Comparison of ENCODE assay signal across 26 cellular contexts in genomic region chr10:71529203-71529537, GRCh38.
"Had no signal": no experiment of that assay in that cellular context is flagged by ENCODE, and none has a peak within 500 bp of the region (broad histone marks: within the 10 kb centered on the region; RNA-seq: fewer than 3 reads in every experiment).

No MANE protein-coding gene starts in this region.

- DNase-seq: activated CD4-positive, alpha-beta memory T cell treated with anti-CD3 and anti-CD28 coated beads for 36 hours; activated CD4-positive, alpha-beta T cell treated with anti-CD3 and anti-CD28 coated beads, Interleukin-2, amount 10 ng/mL, durations not matched to agents 24 days and 14 days; activated CD8-positive, alpha-beta memory T cell treated with anti-CD3 and anti-CD28 coated beads, Interleukin-2, amount 50 U/mL, for 4 hours; activated gamma-delta T cell treated with Interleukin-2 at 50 U/mL for 16 hours; activated naive CD8-positive, alpha-beta T cell treated with anti-CD3 and anti-CD28 coated beads, Interleukin-2, amount 50 U/mL, for 24 hours; activated T-cell treated with anti-CD3 and anti-CD28 coated beads, Interleukin-2, amount 50 U/mL, for 1 hour; dermis blood vessel endothelial cell; effector CD8-positive, alpha-beta T cell; gastrocnemius medialis; glutamatergic neuron; islet precursor cell; midbrain; naive thymus-derived CD4-positive, alpha-beta T cell; sigmoid colon; small intestine; stimulated activated CD4-positive, alpha-beta T cell treated with anti-CD3 and anti-CD28 coated beads, Interleukin-4, amount 100 ng/mL, for 24 hours; T-cell; transverse colon had no signal

- H3K36me3 Mint-ChIP-seq: activated CD4-positive, alpha-beta memory T cell treated with anti-CD3 and anti-CD28 coated beads for 36 hours; activated naive CD4-positive, alpha-beta T cell treated with anti-CD3 and anti-CD28 coated beads, Interleukin-2, amount 50 U/mL, for 24 hours; naive thymus-derived CD4-positive, alpha-beta T cell; stimulated activated memory B cell treated with anti-CD40 and anti-IgM and Interleukin-4, amounts not matched to agents 10 μg/mL and 1 μg/mL and 100 μg/mL, for 72 hours; T-cell had no signal

- H3K9me3 Mint-ChIP-seq: activated CD4-positive, alpha-beta memory T cell treated with anti-CD3 and anti-CD28 coated beads for 36 hours; activated naive CD4-positive, alpha-beta T cell treated with anti-CD3 and anti-CD28 coated beads, Interleukin-2, amount 50 U/mL, for 24 hours; activated naive CD8-positive, alpha-beta T cell treated with anti-CD3 and anti-CD28 coated beads, Interleukin-2, amount 50 U/mL, for 24 hours; stimulated activated memory B cell treated with anti-CD40 and anti-IgM and Interleukin-4, amounts not matched to agents 10 μg/mL and 1 μg/mL and 100 μg/mL, for 72 hours had no signal

- ATAC-seq: activated CD4-positive, CD25-positive, alpha-beta regulatory T cell treated with anti-CD3 and anti-CD28 coated beads, Interleukin-2, amount 50 U/mL, for 24 hours; activated naive CD8-positive, alpha-beta T cell treated with anti-CD3 and anti-CD28 coated beads, Interleukin-2, amount 50 U/mL, for 24 hours; gastrocnemius medialis; stimulated activated memory B cell treated with anti-CD40 and anti-IgM and Interleukin-4, amounts not matched to agents 10 μg/mL and 1 μg/mL and 100 μg/mL, for 72 hours; T-cell had no signal

- H3K27ac ChIP-seq: gastrocnemius medialis, sigmoid colon, suprapubic skin, transverse colon had no signal

- H3K4me3 ChIP-seq: gastrocnemius medialis, sigmoid colon, suprapubic skin, transverse colon had no signal

- H3K9me3 ChIP-seq: gastrocnemius medialis, sigmoid colon, suprapubic skin, transverse colon had no signal

- H3K27ac Mint-ChIP-seq: activated CD4-positive, alpha-beta memory T cell treated with anti-CD3 and anti-CD28 coated beads for 36 hours; activated naive CD4-positive, alpha-beta T cell treated with anti-CD3 and anti-CD28 coated beads, Interleukin-2, amount 50 U/mL, for 24 hours; activated naive CD8-positive, alpha-beta T cell treated with anti-CD3 and anti-CD28 coated beads, Interleukin-2, amount 50 U/mL, for 24 hours; activated T-helper 1 cell treated with anti-CD3 and anti-CD28 coated beads, Interleukin-12 subunit alpha, Interleukin-12 subunit beta, Interleukin-2, Interleukin-4 antibody, amounts not matched to agents 30 ng/mL and 10 ng/mL and 1 ng/mL, durations not matched to agents 14 hours and 24 hours and 36 hours; stimulated activated memory B cell treated with anti-CD40 and anti-IgM and Interleukin-4, amounts not matched to agents 10 μg/mL and 1 μg/mL and 100 μg/mL, for 72 hours; T-cell; T-helper 2 cell treated with Interferon-gamma antibody and Interleukin-4, amounts not matched to agents 5 μg/mL and 100 μg/mL, for 36 hours had no signal

- FAIRE-seq: bronchial epithelial cell, colon, small intestine had no signal

- H3K4me3 Mint-ChIP-seq: activated CD4-positive, alpha-beta memory T cell treated with anti-CD3 and anti-CD28 coated beads for 36 hours; activated CD4-positive, alpha-beta T cell treated with anti-CD3 and anti-CD28 coated beads, Interleukin-2, amount 10 ng/mL, durations not matched to agents 24 days and 14 days; activated naive CD4-positive, alpha-beta T cell treated with anti-CD3 and anti-CD28 coated beads, Interleukin-2, amount 50 U/mL, for 24 hours; activated naive CD8-positive, alpha-beta T cell treated with anti-CD3 and anti-CD28 coated beads, Interleukin-2, amount 50 U/mL, for 24 hours; activated T-helper 1 cell treated with anti-CD3 and anti-CD28 coated beads, Interleukin-12 subunit alpha, Interleukin-12 subunit beta, Interleukin-2, Interleukin-4 antibody, amounts not matched to agents 30 ng/mL and 10 ng/mL and 1 ng/mL, durations not matched to agents 14 hours and 24 hours and 36 hours; naive thymus-derived CD4-positive, alpha-beta T cell; stimulated activated memory B cell treated with anti-CD40 and anti-IgM and Interleukin-4, amounts not matched to agents 10 μg/mL and 1 μg/mL and 100 μg/mL, for 72 hours; T-cell; T-helper 2 cell treated with Interferon-gamma antibody and Interleukin-4, amounts not matched to agents 5 μg/mL and 100 μg/mL, for 36 hours had no signal

- H3K27me3 ChIP-seq: gastrocnemius medialis, suprapubic skin, transverse colon had no signal

- H3K36me3 ChIP-seq: gastrocnemius medialis, sigmoid colon, suprapubic skin, transverse colon had no signal

- H3K4me1 ChIP-seq: gastrocnemius medialis, sigmoid colon had no signal

- H3K27me3 Mint-ChIP-seq: activated naive CD4-positive, alpha-beta T cell treated with anti-CD3 and anti-CD28 coated beads, Interleukin-2, amount 50 U/mL, for 24 hours; activated naive CD8-positive, alpha-beta T cell treated with anti-CD3 and anti-CD28 coated beads, Interleukin-2, amount 50 U/mL, for 24 hours; T-cell had no signal

- H3K4me1 Mint-ChIP-seq: stimulated activated memory B cell treated with anti-CD40 and anti-IgM and Interleukin-4, amounts not matched to agents 10 μg/mL and 1 μg/mL and 100 μg/mL, for 72 hours had no signal
